8 cellular contexts compared by ENCODE assay signal in the genomic region with DNA sequence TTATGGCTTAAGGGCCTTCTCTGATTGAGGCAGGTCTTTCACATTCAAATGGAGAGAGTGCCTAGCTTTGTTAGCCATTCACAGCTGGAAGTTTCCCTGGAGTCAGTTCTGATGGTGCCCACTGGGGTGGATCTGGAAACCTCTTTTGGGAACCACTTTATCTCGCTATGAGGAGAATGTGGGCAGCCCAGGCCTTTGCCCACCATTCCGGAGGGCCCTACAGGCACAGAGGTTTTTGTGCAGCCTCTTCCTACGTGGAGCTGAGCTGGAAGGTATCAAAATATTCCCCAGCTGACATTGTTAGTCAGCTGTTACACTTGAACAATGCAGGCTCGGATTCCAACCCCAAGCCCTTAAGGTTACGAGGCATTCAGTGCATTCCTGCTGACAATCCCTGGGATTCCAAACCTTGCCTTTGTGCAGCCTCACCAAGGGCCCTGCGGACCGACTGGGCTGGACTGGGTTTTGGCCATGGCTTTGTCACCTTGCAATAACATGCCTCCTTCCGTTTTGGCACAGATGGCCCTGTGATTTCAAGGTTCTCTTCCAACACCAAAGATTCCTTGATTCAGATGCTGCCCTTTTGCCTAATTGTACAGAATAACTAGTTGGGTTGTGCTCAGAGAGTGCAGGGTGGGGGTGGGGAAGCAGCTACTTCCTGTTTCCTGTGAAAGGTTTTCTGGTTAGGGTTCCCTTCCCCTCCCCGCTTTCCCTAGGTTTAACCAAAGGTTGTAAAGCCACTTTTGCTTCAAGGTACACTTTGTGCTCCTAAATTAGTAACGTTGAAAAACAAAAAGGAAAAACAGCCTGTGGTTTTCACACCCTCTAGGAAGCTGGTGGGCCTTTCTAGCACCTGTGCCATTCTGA. TPM values are rescaled to one million over a fixed set of nuclear protein-coding genes. Genes with fewer than 3 reads are reported as not detected.
A peak's percentile ranks its signal among the peaks of the same experiment; 100 is the strongest.
DNase-seq lines count a peak whose midpoint lies in the region; ATAC-seq and TF ChIP-seq lines count a peak whose summit lies in the region.

No MANE protein-coding gene starts in this region.

- no peaks in the 10 kb centered on the region for H3K27me3 ChIP-seq in left lung
- no peaks in the 10 kb centered on the region for H3K27me3 ChIP-seq in subcutaneous abdominal adipose tissue (ENCODE audit: control insufficient read depth in 5 of 5, insufficient read depth in 4 of 5, low read length in 5 of 5)

- intact Hi-C loops in dendritic cell treated with granulocyte-macrophage colony-stimulating factor and Interleukin-4, amounts not matched to agents 40 ng/mL and 50 ng/mL, for 4 days (cut with micrococcal nuclease) = no loop called here
- intact Hi-C loops in left lung (cut with DNase I) = no loop called here

- no peaks in the 10 kb centered on the region for H3K27me3 Mint-ChIP-seq in T-helper 17 cell
- no peaks in the 10 kb centered on the region for H3K27me3 Mint-ChIP-seq in dendritic cell treated with granulocyte-macrophage colony-stimulating factor and Interleukin-4, amounts not matched to agents 40 ng/mL and 50 ng/mL, for 4 days

- peak overlapping the region; percentile 84 for H3K4me3 Mint-ChIP-seq in T-helper 17 cell
- H3K4me3 Mint-ChIP-seq in dendritic cell treated with granulocyte-macrophage colony-stimulating factor and Interleukin-4, amounts not matched to agents 40 ng/mL and 50 ng/mL, for 4 days = peak overlapping the region; percentile 32

- peaks cover 0 to 72% of the 10 kb centered on the region in 2 donors for H3K36me3 ChIP-seq in left lung
- H3K36me3 ChIP-seq in subcutaneous abdominal adipose tissue (ENCODE audit: control insufficient read depth in 5 of 5, insufficient read depth in 5 of 5, low read length in 5 of 5) = peaks cover 11 to 40% (median 15%) of the 10 kb centered on the region in 5 donors

- peak overlapping the region; percentile 91 for H3K27ac Mint-ChIP-seq in T-helper 17 cell
- H3K27ac Mint-ChIP-seq in dendritic cell treated with granulocyte-macrophage colony-stimulating factor and Interleukin-4, amounts not matched to agents 40 ng/mL and 50 ng/mL, for 4 days = peak overlapping the region; percentile 73

- no peak overlapping the region for H3K4me3 ChIP-seq in left lung
- peak overlapping the region; percentile 4 to 45 (median 42) for H3K4me3 ChIP-seq in subcutaneous abdominal adipose tissue (ENCODE audit: low read depth in 1 of 5, low read length in 5 of 5)

- TF ChIP-seq CTCF in left lung (IDR thresholded peaks at IDR 0.05) = no peak

- DNase-seq in activated CD4-positive, alpha-beta T cell treated with anti-CD3 and anti-CD28 coated beads for 4 hours = peak; percentile 32 to 36
- no peak for DNase-seq in activated CD4-positive, alpha-beta T cell treated with anti-CD3 and anti-CD28 coated beads for 1 hour
- DNase-seq in T-helper 17 cell (peak in 1 of 3 donors; percentile 15), left lung (peak in 1 of 2 donors; percentile 46), DMS53 treated with DMSO at 0.1 percent for 48 hours (lab: John Stamatoyannopoulos, UW; ENCODE audit: unreplicated experiment) (no peak), T-helper 9 cell (no peak)

- peaks cover 32% of the 10 kb centered on the region for H3K4me1 Mint-ChIP-seq in T-helper 17 cell
- peaks cover 25% of the 10 kb centered on the region for H3K4me1 Mint-ChIP-seq in dendritic cell treated with granulocyte-macrophage colony-stimulating factor and Interleukin-4, amounts not matched to agents 40 ng/mL and 50 ng/mL, for 4 days (ENCODE audit: low read depth)

- H3K9me3 ChIP-seq in T-helper 17 cell (ENCODE audit: control insufficient read depth, low read length, poor library complexity, severe bottlenecking) (no peaks in the 10 kb centered on the region), left lung (no peaks in the 10 kb centered on the region), subcutaneous abdominal adipose tissue (ENCODE audit: control insufficient read depth in 5 of 5, low read length in 5 of 5) (no peaks in the 10 kb centered on the region)

- ATAC-seq in T-helper 17 cell (peak; percentile 38), left lung (peak; percentile 62)

- peaks cover 32 to 58% of the 10 kb centered on the region in 2 donors for H3K4me1 ChIP-seq in left lung
- H3K4me1 ChIP-seq in subcutaneous abdominal adipose tissue (ENCODE audit: control insufficient read depth in 5 of 5, insufficient read depth in 5 of 5, low read length in 5 of 5) = peaks cover 19 to 55% (median 28%) of the 10 kb centered on the region in 5 donors

- H3K9me3 Mint-ChIP-seq in dendritic cell treated with granulocyte-macrophage colony-stimulating factor and Interleukin-4, amounts not matched to agents 40 ng/mL and 50 ng/mL, for 4 days = no peaks in the 10 kb centered on the region

- H3K9ac ChIP-seq in subcutaneous abdominal adipose tissue (ENCODE audit: low read length in 5 of 5) = peak overlapping the region in 3 of 5 donors; percentile 33 to 82 (median 60)

- H3K27ac ChIP-seq in left lung (peak overlapping the region; percentile 71 to 83), subcutaneous abdominal adipose tissue (ENCODE audit: low read depth, low read length) (peak overlapping the region; percentile 81)

- no peaks in the 10 kb centered on the region for H3K36me3 Mint-ChIP-seq in T-helper 17 cell (ENCODE audit: low read depth)
- H3K36me3 Mint-ChIP-seq in dendritic cell treated with granulocyte-macrophage colony-stimulating factor and Interleukin-4, amounts not matched to agents 40 ng/mL and 50 ng/mL, for 4 days (ENCODE audit: low read depth) = peaks cover 76% of the 10 kb centered on the region

RNA-seq across cellular contexts. Expression of a gene that starts 27.1 kb away (rescaled TPM):
- total RNA-seq in T-helper 17 cell (10 to 100 TPM; 36.2 to 37.0 TPM), left lung (10 to 100 TPM; 67.7 to 73.8 TPM)

RNA-seq across cellular contexts. Expression of a gene that starts 44.1 kb away (rescaled TPM):
- total RNA-seq in T-helper 17 cell (10 to 100 TPM; 58.4 to 60.7 TPM), left lung (10 to 100 TPM; 37.9 to 39.2 TPM)

Comparison
In these comparisons a context has a peak if more than half of its experiments do, and no peak if none do; other contexts are left out.
1. DNase-seq: peak in activated CD4-positive, alpha-beta T cell treated with anti-CD3 and anti-CD28 coated beads for 4 hours (2 of 2); none in activated CD4-positive, alpha-beta T cell treated with anti-CD3 and anti-CD28 coated beads for 1 hour (single experiment), DMS53 treated with DMSO at 0.1 percent for 48 hours (single experiment) and T-helper 9 cell (single experiment).
2. H3K4me3 ChIP-seq: peak in subcutaneous abdominal adipose tissue (5 of 5); none in left lung (0 of 2).